ENCODE assay signal across 7 cellular contexts in the genomic region with DNA sequence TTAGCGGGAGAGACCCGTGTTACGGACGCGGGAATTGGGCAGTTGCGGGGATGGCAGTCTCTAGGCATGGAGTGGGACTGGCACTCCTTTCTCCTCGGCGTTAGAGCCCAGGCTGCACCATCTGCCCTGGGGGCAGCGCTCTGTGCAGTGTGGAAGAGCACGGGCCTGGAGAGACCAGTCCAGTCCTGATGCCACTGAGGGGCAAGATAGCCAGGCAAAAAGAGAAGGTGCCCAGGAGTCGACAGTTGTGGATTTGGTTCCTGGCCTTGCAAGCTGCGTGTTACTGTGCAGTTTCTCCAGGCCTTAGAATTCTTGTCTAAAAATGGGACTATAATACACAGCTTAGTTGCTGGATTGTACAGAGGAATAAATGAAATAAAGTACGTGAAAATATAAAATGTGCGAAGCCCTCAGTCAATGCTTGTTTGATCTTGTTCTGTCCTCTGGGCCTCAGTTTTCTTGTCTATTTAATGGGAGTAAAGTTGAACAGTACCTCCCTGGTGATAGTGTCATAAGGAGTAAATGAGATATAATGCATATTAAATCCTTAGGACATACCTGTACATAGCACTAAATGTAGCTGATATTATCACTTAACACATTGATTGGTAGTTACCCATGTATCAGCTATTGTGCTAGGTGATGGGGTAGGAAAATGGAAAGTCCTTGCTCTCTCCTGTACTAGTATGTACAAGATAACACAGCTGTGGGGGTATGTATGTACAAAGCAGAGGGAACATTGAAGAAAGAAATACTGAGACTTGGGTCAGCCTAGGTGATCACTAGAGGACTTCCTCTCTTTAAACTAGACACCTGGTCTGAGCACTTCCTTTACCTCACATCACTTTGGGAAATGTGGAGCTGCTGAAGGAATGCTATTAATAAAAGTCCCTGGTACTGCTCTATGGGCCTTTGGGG. TPM values are rescaled to one million over a fixed set of nuclear protein-coding genes. Genes with fewer than 3 reads are reported as not detected.
A peak's percentile ranks its signal among the peaks of the same experiment; 100 is the strongest.
DNase-seq lines count a peak whose midpoint lies in the region; ATAC-seq and TF ChIP-seq lines count a peak whose summit lies in the region.

No MANE protein-coding gene starts in this region.

- peak overlapping the region; percentile 85 for H3K27ac Mint-ChIP-seq in GM23338

- ATAC-seq in GM23338 (peak; percentile 12), HG02678 (IDR thresholded peaks at IDR 0.05; ENCODE audit: unreplicated experiment) (no peak)

- H3K4me2 ChIP-seq in GM23338: peak overlapping the region; percentile 94
- peak overlapping the region; percentile 95 for H3K4me2 ChIP-seq in osteoblast (ENCODE audit: insufficient read depth, low read length)

- peak overlapping the region; percentile 95 for H3K4me3 Mint-ChIP-seq in GM23338

- peaks cover 24% of the 10 kb centered on the region for H3K4me1 Mint-ChIP-seq in GM23338

- H2AFZ ChIP-seq in GM23338 (no peak overlapping the region), osteoblast (ENCODE audit: low read length) (peak overlapping the region; percentile 75)

- TF ChIP-seq POLR2A in Raji (IDR thresholded peaks at IDR 0.05; ENCODE audit: insufficient read depth, low read depth, low read length) (0 out of 2 replicates have a peak, but pooled peaks have one; percentile 15), esophagus muscularis mucosa (IDR thresholded peaks at IDR 0.05; ENCODE audit: low read depth) (no peak)

- H3K27ac ChIP-seq in GM23338 (ENCODE audit: low read depth) (no peak overlapping the region), esophagus muscularis mucosa (replicated peaks in 1 of 4) (peak overlapping the region; percentile 83 to 88 (median 86)), osteoblast (ENCODE audit: low read depth, low read length) (peak overlapping the region; percentile 84)

- H3K9me3 ChIP-seq in esophagus muscularis mucosa (no peaks in the 10 kb centered on the region), osteoblast (ENCODE audit: low read depth, low read length) (no peaks in the 10 kb centered on the region)

- H4K20me1 ChIP-seq in GM23338 (replicated peaks; ENCODE audit: insufficient read depth): peaks cover 47% of the 10 kb centered on the region
- peaks cover 36% of the 10 kb centered on the region for H4K20me1 ChIP-seq in osteoblast (ENCODE audit: insufficient read depth, low read length)

- H3K9me3 Mint-ChIP-seq in GM23338: no peaks in the 10 kb centered on the region; the same call in 2 of the 3 replicates

- H3K27me3 ChIP-seq in GM23338 (ENCODE audit: insufficient read depth) (no peaks in the 10 kb centered on the region), esophagus muscularis mucosa (no peaks in the 10 kb centered on the region), osteoblast (ENCODE audit: insufficient read depth, low read length) (no peaks in the 10 kb centered on the region)

- TF ChIP-seq EP300 in esophagus muscularis mucosa (IDR thresholded peaks at IDR 0.05): no peak

- intact Hi-C loops in esophagus muscularis mucosa (cut with DNase I): no loop called here

- TF ChIP-seq CTCF in GM23338 (conservative IDR thresholded peaks at IDR 0.05; ENCODE audit: low read depth in 2 of 2) (no peak), esophagus muscularis mucosa (IDR thresholded peaks at IDR 0.05) (no peak), osteoblast (IDR thresholded peaks at IDR 0.05; ENCODE audit: extremely low read depth, low read depth, low read length) (no peak)

- H3K27me3 Mint-ChIP-seq in GM23338 (ENCODE audit: insufficient read depth, low read depth, poor library complexity): peaks cover 4% of the 10 kb centered on the region

- H3K36me3 Mint-ChIP-seq in GM23338 (ENCODE audit: low read depth): no peaks in the 10 kb centered on the region

- H3K4me1 ChIP-seq in GM23338 (ENCODE audit: insufficient read depth) (peaks cover 22% of the 10 kb centered on the region), esophagus muscularis mucosa (peaks cover 23 to 64% (median 61%) of the 10 kb centered on the region in 4 donors), osteoblast (ENCODE audit: insufficient read depth, low read length) (peaks cover 32% of the 10 kb centered on the region)

- DNase-seq in GM23338 (ENCODE audit: low spot score) (no peak), esophagus muscularis mucosa (ENCODE audit: extremely low spot score) (no peak), osteoblast (ENCODE audit: insufficient read length, low spot score, missing footprints) (no peak), NCI-H82 (lab: John Stamatoyannopoulos, UW) (no peak), retina (no peak)

- H3K36me3 ChIP-seq in GM23338 (ENCODE audit: insufficient read depth) (no peaks in the 10 kb centered on the region), esophagus muscularis mucosa (no peaks in the 10 kb centered on the region), osteoblast (ENCODE audit: insufficient read depth, low read length) (peaks cover 7% of the 10 kb centered on the region)

- no peaks in the 10 kb centered on the region for H3K9me2 ChIP-seq in GM23338 (ENCODE audit: insufficient read depth)

- no peaks in the 10 kb centered on the region for H3F3A ChIP-seq in GM23338 (replicated peaks; ENCODE audit: low read depth)

- H3K4me3 ChIP-seq in GM23338: peak overlapping the region; percentile 95
- H3K4me3 ChIP-seq in esophagus muscularis mucosa: peak overlapping the region; percentile 83 to 94 (median 88)
- peak overlapping the region; percentile 95 for H3K4me3 ChIP-seq in osteoblast (ENCODE audit: insufficient read depth, low read length)

- peaks cover 61% of the 10 kb centered on the region for H3K79me2 ChIP-seq in GM23338 (replicated peaks; ENCODE audit: insufficient read depth)
- peaks cover 64% of the 10 kb centered on the region for H3K79me2 ChIP-seq in osteoblast (ENCODE audit: insufficient read depth, low read length)

- 43% methylated on average over 6 of the region's 14 CpGs for WGBS in esophagus muscularis mucosa

TF ChIP-seq in GM23338, 12 proteins besides CTCF, POLR2A, EP300 and RAD21:
- TF ChIP-seq CREB1 (CRISPR knock-in tag; IDR thresholded peaks at IDR 0.05; ENCODE audit: low read depth): no peak
- TF ChIP-seq POLR2AphosphoS5 (IDR thresholded peaks at IDR 0.05; ENCODE audit: low read depth): no peak
- TF ChIP-seq EZH2 (IDR thresholded peaks at IDR 0.05; ENCODE audit: low read depth, unreplicated experiment): no peak
- no peak for TF ChIP-seq STAT1 (IDR thresholded peaks at IDR 0.05; ENCODE audit: unreplicated experiment)
TF ChIP-seq in GM23338: peak in this region for 0.

RNA-seq across cellular contexts. Expression of gene ATXN10, which starts 1.2 kb away (rescaled TPM):
- total RNA-seq in GM23338 (2014; rRNA removed; shearing (Covaris generic)): 163 and 170 TPM in 2 replicates
- polyA plus RNA-seq in GM23338 (2016; fragmentation: Nextera tagmentation; extraction: Ambion mirVana): 72.5 and 99.0 TPM in 2 replicates
- total RNA-seq in esophagus muscularis mucosa (100 to 1,000 TPM in 2 of 4 donors, 10 to 100 TPM in 2; 67.5 to 126 (median 91.2) TPM), osteoblast (130 and 138 TPM in 2 replicates)
